24 cellular contexts compared by ENCODE assay signal in the genomic region with DNA sequence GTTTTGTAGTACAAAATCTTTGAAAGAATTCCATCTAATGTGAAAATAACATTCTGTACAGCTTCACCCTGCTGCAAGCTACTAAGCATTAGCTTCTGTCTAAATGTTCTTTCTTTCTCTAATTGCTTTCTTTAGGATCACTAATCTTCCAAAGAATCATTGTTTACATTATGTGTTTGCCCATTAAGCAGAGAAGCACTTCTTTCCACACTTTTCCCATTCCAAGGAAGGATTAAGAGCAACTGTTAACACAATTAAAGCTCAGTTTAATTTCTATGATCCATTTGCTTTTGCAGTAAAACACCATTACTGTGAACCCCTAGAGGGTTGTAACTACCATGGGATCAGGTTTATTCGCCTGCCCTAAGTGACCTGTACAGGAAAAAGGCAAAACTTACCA.
"Had no signal": no experiment of that assay in that cellular context is flagged by ENCODE, and none has a peak within 500 bp of the region (broad histone marks: within the 10 kb centered on the region; RNA-seq: fewer than 3 reads in every experiment).

No MANE protein-coding gene starts in this region.

- H3K9me2 ChIP-seq: SK-N-SH had no signal

- H3K4me3 Mint-ChIP-seq: activated CD4-positive, alpha-beta T cell treated with anti-CD3 and anti-CD28 coated beads, Interleukin-2, amount 10 ng/mL, durations not matched to agents 24 days and 14 days; activated CD8-positive, alpha-beta T cell treated with anti-CD3 and anti-CD28 coated beads, Interleukin-2, amount 10 ng/mL, durations not matched to agents 7 days and 5 days; activated naive CD4-positive, alpha-beta T cell treated with anti-CD3 and anti-CD28 coated beads, Interleukin-2, amount 50 U/mL, for 24 hours; activated naive CD8-positive, alpha-beta T cell treated with anti-CD3 and anti-CD28 coated beads, Interleukin-2, amount 10 ng/mL, durations not matched to agents 7 days and 5 days; activated T-cell treated with anti-CD3 and anti-CD28 coated beads, Interleukin-2, amount 50 U/mL, for 24 hours; central memory CD8-positive, alpha-beta T cell; T-helper 1 cell treated with Interleukin-12 subunit alpha and Interleukin-12 subunit beta and Interleukin-4 antibody, amounts not matched to agents 30 μg/mL and 1 μg/mL, for 36 hours; T-helper 2 cell treated with Interferon-gamma antibody and Interleukin-4, amounts not matched to agents 5 μg/mL and 100 μg/mL, for 36 hours had no signal

- H3K4me1 Mint-ChIP-seq: activated CD4-positive, alpha-beta T cell treated with anti-CD3 and anti-CD28 coated beads, Interleukin-2, amount 10 ng/mL, durations not matched to agents 24 days and 14 days; activated naive CD4-positive, alpha-beta T cell treated with anti-CD3 and anti-CD28 coated beads, Interleukin-2, amount 50 U/mL, for 24 hours; activated naive CD8-positive, alpha-beta T cell treated with anti-CD3 and anti-CD28 coated beads, Interleukin-2, amount 10 ng/mL, durations not matched to agents 7 days and 5 days; central memory CD8-positive, alpha-beta T cell had no signal

- H3K27me3 Mint-ChIP-seq: activated CD4-positive, alpha-beta T cell treated with anti-CD3 and anti-CD28 coated beads, Interleukin-2, amount 10 ng/mL, durations not matched to agents 24 days and 14 days; activated naive CD4-positive, alpha-beta T cell treated with anti-CD3 and anti-CD28 coated beads, Interleukin-2, amount 50 U/mL, for 24 hours; activated naive CD8-positive, alpha-beta T cell treated with anti-CD3 and anti-CD28 coated beads, Interleukin-2, amount 10 ng/mL, durations not matched to agents 7 days and 5 days; activated T-cell treated with anti-CD3 and anti-CD28 coated beads, Interleukin-2, amount 50 U/mL, for 24 hours; central memory CD8-positive, alpha-beta T cell had no signal

- H3K27ac ChIP-seq: ascending aorta, cardiac muscle cell, Peyer's patch, SJSA1 had no signal

- ATAC-seq: activated CD8-positive, alpha-beta T cell treated with anti-CD3 and anti-CD28 coated beads, Interleukin-2, amount 10 ng/mL, durations not matched to agents 7 days and 5 days had no signal

- H3K4me3 ChIP-seq: ascending aorta, cardiac muscle cell, Peyer's patch, SJSA1 had no signal

- H3K9me3 ChIP-seq: ascending aorta, Peyer's patch, SJSA1, SK-N-SH had no signal

- DNase-seq: activated CD4-positive, alpha-beta T cell treated with anti-CD3 and anti-CD28 coated beads, Interleukin-2, amount 10 ng/mL, durations not matched to agents 24 days and 14 days; activated CD4-positive, alpha-beta T cell treated with anti-CD3 and anti-CD28 coated beads, Interleukin-2, amount 50 U/mL, for 48 hours; activated CD8-positive, alpha-beta T cell treated with anti-CD3 and anti-CD28 coated beads, Interleukin-2, amount 10 ng/mL, durations not matched to agents 7 days and 5 days; activated gamma-delta T cell; activated naive CD4-positive, alpha-beta T cell treated with Interleukin-2 at 50 U/mL for 16 hours; activated naive CD8-positive, alpha-beta T cell treated with anti-CD3 and anti-CD28 coated beads, Interleukin-2, amount 10 ng/mL, durations not matched to agents 7 days and 5 days; activated T-cell treated with anti-CD3 and anti-CD28 coated beads, Interleukin-2, amount 50 U/mL, for 24 hours; amygdala; NCI-H1105; NCI-H187 treated with DMSO at 0.1 percent for 48 hours; NCI-H2081; NCI-H345; NCI-H524 treated with DMSO at 0.1 percent for 48 hours; Peyer's patch; RPMI8226; SK-N-SH had no signal

- H3K36me3 ChIP-seq: ascending aorta, cardiac muscle cell, Peyer's patch, SJSA1 had no signal

- H3K27ac Mint-ChIP-seq: activated CD4-positive, alpha-beta T cell treated with anti-CD3 and anti-CD28 coated beads, Interleukin-2, amount 10 ng/mL, durations not matched to agents 24 days and 14 days; activated CD8-positive, alpha-beta T cell treated with anti-CD3 and anti-CD28 coated beads, Interleukin-2, amount 10 ng/mL, durations not matched to agents 7 days and 5 days; activated naive CD4-positive, alpha-beta T cell treated with anti-CD3 and anti-CD28 coated beads, Interleukin-2, amount 50 U/mL, for 24 hours; activated naive CD8-positive, alpha-beta T cell treated with anti-CD3 and anti-CD28 coated beads, Interleukin-2, amount 10 ng/mL, durations not matched to agents 7 days and 5 days; activated T-cell treated with anti-CD3 and anti-CD28 coated beads, Interleukin-2, amount 50 U/mL, for 24 hours; activated T-helper 2 cell treated with anti-CD3 and anti-CD28 coated beads, Interferon-gamma antibody, Interleukin-2, Interleukin-4, amounts not matched to agents 10 μg/mL and 5 μg/mL and 100 μg/mL, durations not matched to agents 14 hours and 24 hours and 36 hours; T-helper 1 cell treated with Interleukin-12 subunit alpha and Interleukin-12 subunit beta and Interleukin-4 antibody, amounts not matched to agents 30 μg/mL and 1 μg/mL, for 36 hours; T-helper 2 cell treated with Interferon-gamma antibody and Interleukin-4, amounts not matched to agents 5 μg/mL and 100 μg/mL, for 36 hours had no signal

- H3K9ac ChIP-seq: SK-N-SH had no signal

- H3K27me3 ChIP-seq: ascending aorta, cardiac muscle cell, Peyer's patch, SJSA1 had no signal

- H3K4me1 ChIP-seq: ascending aorta, Peyer's patch, SJSA1 had no signal

- H3K4me2 ChIP-seq: SK-N-SH had no signal

- H3K36me3 Mint-ChIP-seq: activated naive CD4-positive, alpha-beta T cell treated with anti-CD3 and anti-CD28 coated beads, Interleukin-2, amount 50 U/mL, for 24 hours; activated naive CD8-positive, alpha-beta T cell treated with anti-CD3 and anti-CD28 coated beads, Interleukin-2, amount 10 ng/mL, durations not matched to agents 7 days and 5 days had no signal
